ENCODE assay signal across 1 cellular context in the genomic region with DNA sequence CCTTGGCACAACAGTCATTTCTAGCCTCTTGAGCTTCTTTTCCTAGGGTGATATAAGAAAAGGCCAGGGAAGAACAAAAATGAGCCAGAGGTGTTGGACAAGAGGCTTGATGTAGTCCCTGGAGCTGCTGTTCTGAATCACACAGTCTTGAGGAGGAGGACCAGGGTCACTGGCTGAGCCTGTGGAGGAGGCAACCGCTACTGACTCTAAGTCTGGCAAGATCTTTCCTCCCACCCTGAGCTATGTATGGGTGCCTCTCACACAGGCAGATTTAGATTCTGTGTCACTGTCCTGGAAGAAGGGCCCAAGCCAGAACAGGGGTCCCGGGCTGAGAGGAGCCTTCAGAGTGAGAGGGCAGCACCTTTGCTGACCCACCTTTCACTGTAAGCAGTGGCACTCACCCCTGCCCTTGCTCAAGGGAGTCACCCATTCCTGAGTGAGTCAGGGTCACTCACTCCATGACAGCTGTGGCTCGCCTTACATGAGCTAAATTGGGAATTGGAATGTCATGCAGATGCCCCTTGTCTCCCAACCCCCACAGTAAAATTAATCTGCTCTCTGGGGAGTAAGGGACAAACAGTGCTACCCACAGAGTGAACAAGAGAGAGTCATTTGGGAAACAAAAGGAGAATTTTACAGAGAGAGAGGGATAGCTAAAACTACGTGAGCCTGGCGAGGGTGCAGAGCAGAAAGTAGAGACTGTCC.
TF ChIP-seq lines count a peak whose summit lies in the region.

A gene with protein sequence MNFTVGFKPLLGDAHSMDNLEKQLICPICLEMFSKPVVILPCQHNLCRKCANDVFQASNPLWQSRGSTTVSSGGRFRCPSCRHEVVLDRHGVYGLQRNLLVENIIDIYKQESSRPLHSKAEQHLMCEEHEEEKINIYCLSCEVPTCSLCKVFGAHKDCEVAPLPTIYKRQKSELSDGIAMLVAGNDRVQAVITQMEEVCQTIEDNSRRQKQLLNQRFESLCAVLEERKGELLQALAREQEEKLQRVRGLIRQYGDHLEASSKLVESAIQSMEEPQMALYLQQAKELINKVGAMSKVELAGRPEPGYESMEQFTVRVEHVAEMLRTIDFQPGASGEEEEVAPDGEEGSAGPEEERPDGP (plus strand): TSS at position 575 of the 705 bp plus-strand sequence. CDS start 303 bp downstream, outside the sequence.

TF ChIP-seq in H1, 55 proteins besides CTCF, POLR2A, EP300 and RAD21:
- no peak for TF ChIP-seq NANOG (IDR thresholded peaks at IDR 0.05; ENCODE audit: insufficient read depth, low read depth, low read length, poor library complexity, severe bottlenecking)
- no peak for TF ChIP-seq TAF1 (IDR thresholded peaks at IDR 0.05; ENCODE audit: low read depth, low read length)
- TF ChIP-seq YY1 (IDR thresholded peaks at IDR 0.05; ENCODE audit: low read depth, low read length), result no peak
- TF ChIP-seq, protein P1, sequence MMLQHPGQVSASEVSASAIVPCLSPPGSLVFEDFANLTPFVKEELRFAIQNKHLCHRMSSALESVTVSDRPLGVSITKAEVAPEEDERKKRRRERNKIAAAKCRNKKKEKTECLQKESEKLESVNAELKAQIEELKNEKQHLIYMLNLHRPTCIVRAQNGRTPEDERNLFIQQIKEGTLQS (IDR thresholded peaks at IDR 0.05; ENCODE audit: insufficient read depth, low read depth, low read length), result no peak
- TF ChIP-seq RXRA (IDR thresholded peaks at IDR 0.05; ENCODE audit: insufficient read depth, low read depth, low read length), result no peak
- TF ChIP-seq CBX5 (IDR thresholded peaks at IDR 0.05; ENCODE audit: low read depth, low read length), result no peak
- TF ChIP-seq SP1 (IDR thresholded peaks at IDR 0.05; ENCODE audit: low read depth, low read length), result no peak
- no peak for TF ChIP-seq KDM1A (IDR thresholded peaks at IDR 0.05; ENCODE audit: borderline replicate concordance, low read length)
- TF ChIP-seq SAP30 (IDR thresholded peaks at IDR 0.05; ENCODE audit: insufficient read depth, insufficient replicate concordance, low read length), result no peak
- TF ChIP-seq CREB1 (IDR thresholded peaks at IDR 0.05), result no peak
- TF ChIP-seq ASH2L (IDR thresholded peaks at IDR 0.05; ENCODE audit: low read length), result peak; percentile 76
- peak in 1 of 2 experiments; percentile 68; a peak in 1 of 4 replicates for TF ChIP-seq HDAC2 (IDR thresholded peaks at IDR 0.05; ENCODE audit: borderline replicate concordance in 1 of 2, low read depth in 2 of 2, low read length in 2 of 2)
- 0 out of 2 replicates have a peak, but pooled peaks have one; percentile 31 for TF ChIP-seq TCF12 (IDR thresholded peaks at IDR 0.05; ENCODE audit: low read depth, low read length)
- 0 out of 4 replicates have a peak, but pooled peaks of 1 of the 2 experiments have one; percentile 44 for TF ChIP-seq SIN3A (conservative IDR thresholded peaks at IDR 0.05 in 1 of 2, IDR thresholded peaks at IDR 0.05 in 1 of 2; ENCODE audit: low read depth in 1 of 2, low read length in 2 of 2)
